ENCODE assay signal across 8 cellular contexts in genomic region chr12:96907681-96908163, GRCh38. TPM values are rescaled to one million over a fixed set of nuclear protein-coding genes. Genes with fewer than 3 reads are reported as not detected.
DNase-seq lines count a peak whose midpoint lies in the region; ATAC-seq and TF ChIP-seq lines count a peak whose summit lies in the region.

No MANE protein-coding gene starts in this region.

- H3K27ac ChIP-seq in right lobe of liver, result peak overlapping the region; percentile 77 to 90 (median 84)
- H3K27ac ChIP-seq in substantia nigra (ENCODE audit: low read depth, low read length, poor library complexity, severe bottlenecking), result peak overlapping the region; percentile 63

- H3K9me3 ChIP-seq in right lobe of liver, result no peaks in the 10 kb centered on the region

- peaks cover 0 to 1% of the 10 kb centered on the region in 2 donors for H3K27me3 Mint-ChIP-seq in T-cell
- H3K27me3 Mint-ChIP-seq in chondrocyte (ENCODE audit: low read depth), result peaks cover 7% of the 10 kb centered on the region

- H3K4me3 ChIP-seq in right lobe of liver, result peak overlapping the region; percentile 76 to 86 (median 78)

- 0% methylated on average over 18 of the region's 18 CpGs for WGBS in right lobe of liver (ENCODE audit: insufficient coverage, low coverage, low lambda C conversion rate, missing lambda C conversion rate)

- TF ChIP-seq CTCF in chondrocyte (IDR thresholded peaks at IDR 0.05) (no peak), right lobe of liver (IDR thresholded peaks at IDR 0.05) (no peak)

- H3K36me3 ChIP-seq in right lobe of liver, result no peaks in the 10 kb centered on the region

- H3K9me3 Mint-ChIP-seq in T-cell (no peaks in the 10 kb centered on the region), chondrocyte (ENCODE audit: low read depth) (no peaks in the 10 kb centered on the region)

- H3K4me1 Mint-ChIP-seq in T-cell (peaks cover 50 to 51% (median 51%) of the 10 kb centered on the region in 3 donors), chondrocyte (ENCODE audit: low read depth) (peaks cover 24% of the 10 kb centered on the region)

- POLR2A ChIA-PET in T-cell (lab: Charles Lee), result interaction anchor here (0.5 to 1.0 kb wide), 3 partner anchors 26 to 630 kb away, joined by 3 to 5 read pairs (median 3); no protein-coding TSS in a partner anchor

- peak; percentile 38 for ATAC-seq in GM19395 (IDR thresholded peaks at IDR 0.05; ENCODE audit: unreplicated experiment)
- peak; percentile 17 for ATAC-seq in HG03442 (IDR thresholded peaks at IDR 0.05; ENCODE audit: unreplicated experiment)
- ATAC-seq in T-cell (replicated peaks in 1 of 4), result peak; percentile 23 to 32 (median 26)
- peak; percentile 36 to 47 (median 41) for ATAC-seq in right lobe of liver

- intact Hi-C loops in right lobe of liver (cut with DNase I), result no loop called here

- CTCF ChIA-PET in T-cell (lab: Charles Lee), result interaction anchor here in 1 of 2 donors (0.6 kb wide), 1 partner anchor 1685 kb away, joined by 4 read pairs; no protein-coding TSS in a partner anchor

- H3K4me1 ChIP-seq in right lobe of liver, result peaks cover 0 to 6% (median 0%) of the 10 kb centered on the region in 4 donors

- TF ChIP-seq POLR2A in right lobe of liver (IDR thresholded peaks at IDR 0.05), result no peak

- no peaks in the 10 kb centered on the region for H3K27me3 ChIP-seq in right lobe of liver

- peak; percentile 36 for DNase-seq in DMS53 treated with DMSO at 0.1 percent for 48 hours (lab: John Stamatoyannopoulos, UW; ENCODE audit: unreplicated experiment)
- DNase-seq in T-cell, result peak in 20 of 34 experiments; percentile 1 to 28 (median 10)
- DNase-seq in chondrocyte (ENCODE audit: low spot score), result no peak
- DNase-seq in right lobe of liver, result peak in 1 of 3 donors; percentile 25
- peak in 19 of 49 donors; percentile 0 to 48 (median 6) for DNase-seq in substantia nigra (lab: John Stamatoyannopoulos, UW)
- no peak for DNase-seq in NCI-H2029 (lab: John Stamatoyannopoulos, UW)

- H3K27ac Mint-ChIP-seq in T-cell (peak overlapping the region; percentile 95 to 97), chondrocyte (ENCODE audit: unreplicated experiment) (peak overlapping the region; percentile 87)

- H3K4me3 Mint-ChIP-seq in T-cell (peak overlapping the region; percentile 95 to 96 (median 96)), chondrocyte (ENCODE audit: unreplicated experiment) (peak overlapping the region; percentile 85)

- H3K36me3 Mint-ChIP-seq in T-cell (peaks cover 3% of the 10 kb centered on the region), chondrocyte (ENCODE audit: low read depth) (no peaks in the 10 kb centered on the region)

RNA-seq across cellular contexts. Expression of gene NEDD1, which starts 0.7 kb away (rescaled TPM):
- total RNA-seq in T-cell (10 to 100 TPM; 19.2 to 27.7 (median 23.6) TPM), chondrocyte (18.0 to 22.8 TPM (median 19.9 TPM) in 3 replicates), right lobe of liver (1 to 10 TPM; 2.8 to 8.5 (median 6.4) TPM)

Comparison
In these comparisons a context has a peak if more than half of its experiments do, and no peak if none do; other contexts are left out.
1. DNase-seq: peak in DMS53 treated with DMSO at 0.1 percent for 48 hours (single experiment) and T-cell (20 of 34); none in chondrocyte (single experiment) and NCI-H2029 (single experiment).
2. Peak in every context shown above with its lines, with median percentiles within 50 percentile points of each other: ATAC-seq.